In the genomic region with DNA sequence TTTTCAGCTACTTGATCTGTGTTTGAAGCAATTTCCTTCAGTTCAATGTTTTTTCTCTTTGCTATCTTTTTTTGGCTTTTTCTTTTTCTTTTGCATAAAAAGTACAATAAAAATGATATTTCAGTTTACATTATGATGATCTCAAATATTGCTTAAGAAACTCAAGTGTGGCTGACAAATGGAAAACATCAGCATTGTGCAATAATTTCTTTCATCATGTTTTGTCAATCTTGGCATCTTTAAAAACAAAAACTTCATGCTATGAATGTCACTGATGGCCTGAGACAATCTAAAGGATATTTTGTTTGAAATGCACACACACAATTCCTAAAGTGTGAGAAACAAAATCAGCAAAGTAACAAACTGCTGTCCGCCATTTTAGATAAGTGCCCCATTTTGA, we compare ENCODE assay signal across 29 cellular contexts. TPM values are rescaled to one million over a fixed set of nuclear protein-coding genes. Genes with fewer than 3 reads are reported as not detected.
"Had no signal": no experiment of that assay in that cellular context is flagged by ENCODE, and none has a peak within 500 bp of the region (broad histone marks: within the 10 kb centered on the region; RNA-seq: fewer than 3 reads in every experiment).

No MANE protein-coding gene starts in this region.

- H3K9me3 ChIP-seq: ascending aorta, esophagus squamous epithelium, gastrocnemius medialis, left ventricle myocardium inferior, tibial nerve had no signal

- H3K36me3 ChIP-seq: ascending aorta, esophagus squamous epithelium, gastrocnemius medialis, left ventricle myocardium inferior, tibial nerve had no signal

- H3K9me3 Mint-ChIP-seq: activated CD4-positive, alpha-beta T cell treated with anti-CD3 and anti-CD28 coated beads, Interleukin-2, amount 10 ng/mL, durations not matched to agents 7 days and 5 days; activated naive CD4-positive, alpha-beta T cell treated with anti-CD3 and anti-CD28 coated beads for 36 hours; activated naive CD8-positive, alpha-beta T cell treated with anti-CD3 and anti-CD28 coated beads, Interleukin-2, amount 50 U/mL, for 24 hours; activated T-cell treated with anti-CD3 and anti-CD28 coated beads, Interleukin-2, amount 50 U/mL, for 24 hours; memory B cell had no signal

- H3K36me3 Mint-ChIP-seq: memory B cell had no signal

- FAIRE-seq: endothelial cell of umbilical vein, urothelium cell line had no signal

- H3K27me3 ChIP-seq: ascending aorta, gastrocnemius medialis, tibial nerve had no signal

- DNase-seq: activated CD4-positive, alpha-beta T cell treated with anti-CD3 and anti-CD28 coated beads, Interleukin-2, amount 10 ng/mL, durations not matched to agents 7 days and 5 days; activated CD8-positive, alpha-beta T cell treated with anti-CD3 and anti-CD28 coated beads, Interleukin-2, amount 10 ng/mL, durations not matched to agents 7 days and 5 days; activated naive CD4-positive, alpha-beta T cell treated with anti-CD3 and anti-CD28 coated beads for 36 hours; activated naive CD8-positive, alpha-beta T cell treated with anti-CD3 and anti-CD28 coated beads, Interleukin-2, amount 50 U/mL, for 24 hours; activated T-cell treated with anti-CD3 and anti-CD28 coated beads, Interleukin-2, amount 50 U/mL, for 24 hours; cerebellar nuclear complex; effector CD8-positive, alpha-beta T cell; esophagus squamous epithelium; gastrocnemius medialis; head of caudate nucleus; kidney glomerular epithelial cell; left ventricle myocardium inferior; retina; stimulated activated CD4-positive, alpha-beta T cell treated with anti-CD3 and anti-CD28 coated beads, Interleukin-12 subunit alpha, Interleukin-12 subunit beta, amount 100 ng/mL, for 4 hours; stimulated activated CD4-positive, alpha-beta T cell treated with anti-CD3 and anti-CD28 coated beads, Interleukin-1b, Interleukin-23, amount 100 ng/mL, for 48 hours; stimulated activated CD8-positive, alpha-beta memory T cell treated with anti-CD3 and anti-CD28 coated beads, Interleukin-4, amount 100 ng/mL, for 48 hours; stimulated activated naive CD4-positive, alpha-beta T cell; T-helper 1 cell; T1000 had no signal

- H3K4me1 Mint-ChIP-seq: activated CD4-positive, alpha-beta T cell treated with anti-CD3 and anti-CD28 coated beads, Interleukin-2, amount 10 ng/mL, durations not matched to agents 7 days and 5 days; activated naive CD8-positive, alpha-beta T cell treated with anti-CD3 and anti-CD28 coated beads, Interleukin-2, amount 50 U/mL, for 24 hours; memory B cell had no signal

- H3K27ac Mint-ChIP-seq: activated CD4-positive, alpha-beta T cell treated with anti-CD3 and anti-CD28 coated beads, Interleukin-2, amount 10 ng/mL, durations not matched to agents 7 days and 5 days; activated CD8-positive, alpha-beta T cell treated with anti-CD3 and anti-CD28 coated beads, Interleukin-2, amount 10 ng/mL, durations not matched to agents 7 days and 5 days; activated naive CD4-positive, alpha-beta T cell treated with anti-CD3 and anti-CD28 coated beads for 36 hours; activated naive CD8-positive, alpha-beta T cell treated with anti-CD3 and anti-CD28 coated beads, Interleukin-2, amount 50 U/mL, for 24 hours; activated T-cell treated with anti-CD3 and anti-CD28 coated beads, Interleukin-2, amount 50 U/mL, for 24 hours; memory B cell had no signal

- H3K4me3 Mint-ChIP-seq: activated CD4-positive, alpha-beta T cell treated with anti-CD3 and anti-CD28 coated beads, Interleukin-2, amount 10 ng/mL, durations not matched to agents 7 days and 5 days; activated CD8-positive, alpha-beta T cell treated with anti-CD3 and anti-CD28 coated beads, Interleukin-2, amount 10 ng/mL, durations not matched to agents 7 days and 5 days; activated naive CD4-positive, alpha-beta T cell treated with anti-CD3 and anti-CD28 coated beads for 36 hours; activated naive CD8-positive, alpha-beta T cell treated with anti-CD3 and anti-CD28 coated beads, Interleukin-2, amount 50 U/mL, for 24 hours; activated T-cell treated with anti-CD3 and anti-CD28 coated beads, Interleukin-2, amount 50 U/mL, for 24 hours; memory B cell had no signal

- H3K4me1 ChIP-seq: ascending aorta, esophagus squamous epithelium, gastrocnemius medialis, left ventricle myocardium inferior, tibial nerve had no signal

- H3K4me3 ChIP-seq: ascending aorta, esophagus squamous epithelium, gastrocnemius medialis, left ventricle myocardium inferior, tibial nerve had no signal

- H3K27ac ChIP-seq: ascending aorta, esophagus squamous epithelium, gastrocnemius medialis, left ventricle myocardium inferior, tibial nerve had no signal

- ATAC-seq: activated CD4-positive, CD25-positive, alpha-beta regulatory T cell treated with anti-CD3 and anti-CD28 coated beads, Interleukin-2, amount 50 U/mL, for 24 hours; activated CD8-positive, alpha-beta T cell treated with anti-CD3 and anti-CD28 coated beads, Interleukin-2, amount 10 ng/mL, durations not matched to agents 7 days and 5 days; activated naive CD8-positive, alpha-beta T cell treated with anti-CD3 and anti-CD28 coated beads, Interleukin-2, amount 50 U/mL, for 24 hours; gastrocnemius medialis had no signal

RNA-seq across cellular contexts. Expression of a gene that starts 44.0 kb away (rescaled TPM):
- total RNA-seq: activated CD4-positive, alpha-beta T cell treated with anti-CD3 and anti-CD28 coated beads, Interleukin-2, amount 10 ng/mL, durations not matched to agents 7 days and 5 days; activated CD8-positive, alpha-beta T cell treated with anti-CD3 and anti-CD28 coated beads, Interleukin-2, amount 10 ng/mL, durations not matched to agents 7 days and 5 days; activated naive CD4-positive, alpha-beta T cell treated with anti-CD3 and anti-CD28 coated beads for 36 hours; ascending aorta; endothelial cell of umbilical vein; gastrocnemius medialis; left ventricle myocardium inferior; mononuclear cell; omental fat pad; posterior vena cava; subcutaneous adipose tissue; tibial nerve had no signal
- polyA plus RNA-seq: endothelial cell of umbilical vein had no signal
